Comparison of ENCODE assay signal across 35 cellular contexts in the genomic region with DNA sequence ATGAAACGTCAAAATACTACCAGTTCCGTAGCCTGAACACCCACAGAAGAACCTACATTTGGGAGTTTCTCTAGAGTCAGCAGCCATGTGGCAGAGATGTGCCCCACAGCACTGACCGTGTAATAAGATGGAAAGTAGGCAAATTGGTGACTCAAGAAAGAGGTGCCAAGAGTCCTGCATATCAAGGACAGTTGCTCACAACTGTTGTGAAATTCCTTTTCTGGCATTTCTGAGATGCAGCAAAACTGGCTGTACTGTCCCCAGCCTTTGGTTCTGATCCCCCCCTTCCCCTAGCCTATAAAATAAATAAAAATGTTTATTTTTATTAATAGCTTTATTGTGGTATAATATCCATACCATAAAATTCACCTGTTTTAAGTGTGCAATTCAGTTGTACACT.
"Had no signal": no experiment of that assay in that cellular context is flagged by ENCODE, and none has a peak within 500 bp of the region (broad histone marks: within the 10 kb centered on the region; RNA-seq: fewer than 3 reads in every experiment).

No MANE protein-coding gene starts in this region.

- H3K27me3 ChIP-seq: MG63 had no signal

- H3K27ac ChIP-seq: KMS-11 had no signal

- H3K36me3 ChIP-seq: MG63 had no signal

- H3K9me3 ChIP-seq: MG63 had no signal

- H3K4me2 ChIP-seq: KMS-11 had no signal

- H3K4me3 ChIP-seq: MG63 had no signal

- H3K9ac ChIP-seq: KMS-11 had no signal

- DNase-seq: Karpas-422, Kasumi-1, KG1, MG63, MM.1S, MV-4-11, NCI-H1048, NCI-H1092, NCI-H1092 treated with DMSO at 0.1 percent for 48 hours, NCI-H1105, NCI-H1105 treated with DMSO at 0.1 percent for 48 hours, NCI-H1417, NCI-H1417 treated with DMSO at 0.1 percent for 48 hours, NCI-H1436, NCI-H1436 treated with DMSO at 0.1 percent for 48 hours, NCI-H146, NCI-H1694, NCI-H1694 treated with DMSO at 0.1 percent for 48 hours, NCI-H187, NCI-H187 treated with DMSO at 0.1 percent for 48 hours, NCI-H1930, NCI-H2029, NCI-H2029 treated with DMSO at 0.1 percent for 48 hours, NCI-H2081, NCI-H2081 treated with DMSO at 0.1 percent for 48 hours, NCI-H2107, NCI-H2171, NCI-H2171 treated with DMSO at 0.1 percent for 48 hours, NCI-H2227 treated with DMSO at 0.1 percent for 48 hours, NCI-H226, NCI-H345, NCI-H446, NCI-H446 treated with DMSO at 0.1 percent for 48 hours, NCI-H510A had no signal
